8 cellular contexts compared by ENCODE assay signal in the genomic region with DNA sequence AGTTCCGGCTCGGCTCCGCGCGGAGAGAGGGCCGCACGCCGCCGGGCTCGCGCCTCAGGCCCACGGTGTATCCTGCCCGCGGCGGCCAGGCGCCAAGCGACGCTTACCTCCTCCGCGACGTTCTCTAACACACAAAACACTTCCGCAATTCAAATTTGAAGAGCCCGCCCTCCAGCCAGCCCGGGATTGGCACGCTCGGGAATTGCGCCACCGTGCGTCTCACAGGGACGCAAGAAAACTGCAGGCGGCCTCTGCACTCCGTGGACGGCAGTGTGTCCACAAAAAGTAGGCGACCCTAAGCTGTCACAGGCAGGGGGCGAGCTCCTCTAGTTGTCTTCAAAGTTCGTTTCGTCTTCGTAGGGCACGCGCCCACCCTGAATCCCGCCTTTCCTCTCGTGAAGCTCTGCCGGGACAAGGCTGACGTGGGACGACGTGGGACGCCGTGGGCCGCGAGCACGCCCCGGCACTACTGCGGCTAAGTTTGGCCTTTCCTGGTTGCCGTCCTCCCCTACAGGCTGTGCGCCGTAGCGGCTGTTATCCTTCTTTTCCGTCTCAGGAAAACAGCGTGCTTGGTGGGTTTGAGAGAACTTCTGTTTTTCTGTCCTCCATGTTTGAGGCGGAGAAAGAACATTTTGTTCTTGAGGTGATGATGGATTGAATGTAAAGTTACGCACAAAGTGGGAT. TPM values are rescaled to one million over a fixed set of nuclear protein-coding genes. Genes with fewer than 3 reads are reported as not detected.
A peak's percentile ranks its signal among the peaks of the same experiment; 100 is the strongest.
DNase-seq lines count a peak whose midpoint lies in the region; ATAC-seq, FAIRE-seq and TF ChIP-seq lines count a peak whose summit lies in the region.

A gene (minus strand): TSS at position 133 of the 684 bp plus-strand sequence. CDS start 5,916 bp downstream, outside the sequence.

- peak within 1 kb of the TSS; percentile 87 to 94 for H3K27ac ChIP-seq in kidney (ENCODE audit: low read depth in 2 of 2, low read length in 2 of 2)

- peak within 1 kb of the TSS; percentile 99 for H3K27ac Mint-ChIP-seq in chondrocyte (ENCODE audit: unreplicated experiment)

- peak; percentile 82 for TF ChIP-seq POLR2A in GM19193 (IDR thresholded peaks at IDR 0.05; ENCODE audit: extremely low read depth, insufficient read depth, insufficient read length)

- no peaks in the 10 kb centered on the region; the same call in 1 of the 2 replicates for H3K36me3 ChIP-seq in BE2C
- H3K36me3 ChIP-seq in kidney (ENCODE audit: control insufficient read depth in 1 of 2, insufficient read depth in 2 of 2, low read length in 2 of 2) = no peaks in the 10 kb centered on the region

- peaks cover 3% of the 10 kb centered on the region for H3K36me3 Mint-ChIP-seq in chondrocyte (ENCODE audit: low read depth)

- peak within 1 kb of the TSS; percentile 52 to 73 for H3K9ac ChIP-seq in kidney (ENCODE audit: low read length in 2 of 2)

- H3K4me1 Mint-ChIP-seq in chondrocyte (ENCODE audit: low read depth) = peaks cover 23% of the 10 kb centered on the region

- H3K4me3 Mint-ChIP-seq in chondrocyte (ENCODE audit: unreplicated experiment) = peak within 1 kb of the TSS; percentile 93

- H3K27me3 ChIP-seq in BE2C = no peaks in the 10 kb centered on the region

- no peaks in the 10 kb centered on the region for H3K9me3 ChIP-seq in BE2C
- peaks cover 5 to 13% of the 10 kb centered on the region in 2 donors for H3K9me3 ChIP-seq in kidney (ENCODE audit: control insufficient read depth in 1 of 2, low read length in 2 of 2)

- H3K4me1 ChIP-seq in BE2C (no peaks in the 10 kb centered on the region), kidney (ENCODE audit: control insufficient read depth in 1 of 2, insufficient read depth in 1 of 2, low read depth in 1 of 2, low read length in 2 of 2) (peaks cover 0 to 4% of the 10 kb centered on the region in 2 donors)

- TF ChIP-seq CTCF in BE2C (IDR thresholded peaks at IDR 0.05; ENCODE audit: low read depth, low read length) (peak; percentile 85), chondrocyte (IDR thresholded peaks at IDR 0.05) (peak; percentile 89), kidney (IDR thresholded peaks at IDR 0.05; ENCODE audit: borderline replicate concordance, extremely low read depth, insufficient read depth) (peak; percentile 67)

- peaks cover 11% of the 10 kb centered on the region for H3K9me3 Mint-ChIP-seq in chondrocyte (ENCODE audit: low read depth)

- H3K4me3 ChIP-seq in BE2C (ENCODE audit: low read depth, low read length) = peak within 1 kb of the TSS; percentile 92
- peak within 1 kb of the TSS; percentile 85 to 95 for H3K4me3 ChIP-seq in kidney (ENCODE audit: low read length in 2 of 2)

- peak; percentile 88 for ATAC-seq in HG03439 (IDR thresholded peaks at IDR 0.05; ENCODE audit: unreplicated experiment)

- no peak for FAIRE-seq in kidney (lab: Jason Lieb, UNC)

- no peaks in the 10 kb centered on the region for H3K27me3 Mint-ChIP-seq in chondrocyte (ENCODE audit: low read depth)

- intact Hi-C loops in kidney (cut with DNase I) = no loop called here

- peak; percentile 96 for DNase-seq in BE2C
- peak; percentile 92 for DNase-seq in NCI-H510A (lab: John Stamatoyannopoulos, UW)
- DNase-seq in activated CD4-positive, alpha-beta T cell treated with anti-CD3 and anti-CD28 coated beads for 1 hour = peak; percentile 87
- peak; percentile 96 for DNase-seq in chondrocyte (ENCODE audit: low spot score)
- DNase-seq in kidney = peak; percentile 98
- DNase-seq in stimulated activated CD4-positive, alpha-beta T cell treated with anti-CD3 and anti-CD28 coated beads, Interleukin-15, amount 100 ng/mL, for 24 hours = peak; percentile 95

RNA-seq across cellular contexts. Expression of the gene that starts here (rescaled TPM):
- 3.2 TPM for polyA plus RNA-seq in BE2C (2012; ENCODE audit: insufficient read depth, insufficient read length, low read depth)
- total RNA-seq in chondrocyte = 9.4 to 11.7 TPM (median 9.8 TPM) in 3 replicates
- 17.9 TPM for total RNA-seq in kidney
- polyA plus RNA-seq in kidney (ENCODE audit: insufficient read depth, low read depth, low replicate concordance) = 3.7 TPM

Comparison
In these comparisons a context has a peak if more than half of its experiments do, and no peak if none do; other contexts are left out.
1. Peak in every context shown above with its lines: DNase-seq, ATAC-seq, H3K4me3 ChIP-seq and H3K27ac ChIP-seq.